ENCODE assay signal across 8 cellular contexts in genomic region chr17:67365762-67366192, GRCh38. TPM values are rescaled to one million over a fixed set of nuclear protein-coding genes. Genes with fewer than 3 reads are reported as not detected.
A peak's percentile ranks its signal among the peaks of the same experiment; 100 is the strongest.
DNase-seq lines count a peak whose midpoint lies in the region; ATAC-seq, FAIRE-seq and TF ChIP-seq lines count a peak whose summit lies in the region.

No MANE protein-coding gene starts in this region.

- DNase-seq in NB4 (ENCODE audit: low read depth) (peak; percentile 62), K562 (ENCODE audit: extremely low read depth in 1 of 4, low spot score in 3 of 4) (peak in 1 of 4 experiments; percentile 26), substantia nigra (lab: John Stamatoyannopoulos, UW) (no peak), iPS-NIHi7 (ENCODE audit: extremely low spot score) (no peak), putamen (ENCODE audit: low spot score) (no peak)

- H3K4me2 ChIP-seq in BLaER1 = peak overlapping the region; percentile 88
- H3K4me2 ChIP-seq in K562 (ENCODE audit: insufficient read depth, low read length) = peak overlapping the region; percentile 99

- H3K27ac ChIP-seq in BLaER1 = peak overlapping the region; percentile 96
- H3K27ac ChIP-seq in K562 (ENCODE audit: extremely low read depth, low read depth, low read length) = peak overlapping the region; percentile 94
- H3K27ac ChIP-seq in layer of hippocampus (ENCODE audit: low read depth, low read length) = peak overlapping the region; percentile 84
- peak overlapping the region; percentile 83 for H3K27ac ChIP-seq in substantia nigra (ENCODE audit: low read depth, low read length, poor library complexity, severe bottlenecking)

- POLR2A ChIA-PET in K562 (lab: Yijun Ruan, JAX) = interaction anchor here (1.0 to 2.2 kb wide), 6 partner anchors 9 to 187 kb away, joined by 3 to 15 read pairs (median 4); no protein-coding TSS in a partner anchor

- H3K27me3 ChIP-seq in BLaER1 = no peaks in the 10 kb centered on the region
- H3K27me3 ChIP-seq in K562 (ENCODE audit: control insufficient read depth in 2 of 2, insufficient read depth in 2 of 2, low read length in 2 of 2) = no peaks in the 10 kb centered on the region
- H3K27me3 ChIP-seq in layer of hippocampus (ENCODE audit: control insufficient read depth, insufficient read depth, low read length) = no peaks in the 10 kb centered on the region

- FAIRE-seq in K562 (lab: Jason Lieb, UNC) = peak; percentile 74

- TF ChIP-seq CTCF in NB4 (IDR thresholded peaks at IDR 0.05; ENCODE audit: low read depth, low read length) (no peak), K562 (IDR thresholded peaks at IDR 0.05 in 2 of 3, conservative IDR thresholded peaks at IDR 0.05 in 1 of 3; ENCODE audit: insufficient read depth in 2 of 3, low read depth in 1 of 3, low read length in 3 of 3) (no peak)

- intact Hi-C loops in K562 (cut with micrococcal nuclease) = no loop called here

- TF ChIP-seq RAD21 in K562 (CRISPR knock-in tag; conservative IDR thresholded peaks at IDR 0.05 in 1 of 2, IDR thresholded peaks at IDR 0.05 in 1 of 2) = no peak

- TF ChIP-seq POLR2A in NB4 (IDR thresholded peaks at IDR 0.05; ENCODE audit: extremely low read depth, insufficient read length) (no peak), K562 (conservative IDR thresholded peaks at IDR 0.05) (no peak)

- peaks cover 57% of the 10 kb centered on the region for H3K79me2 ChIP-seq in K562 (ENCODE audit: control insufficient read depth, insufficient read depth, low read length)

- no peak for TF ChIP-seq EP300 in K562 (IDR thresholded peaks at IDR 0.05; ENCODE audit: low read length)

- H3K9me1 ChIP-seq in K562 (ENCODE audit: control insufficient read depth, insufficient read depth, low read length) = no peaks in the 10 kb centered on the region

- CTCF ChIA-PET in K562 (lab: Yijun Ruan, JAX; ENCODE audit: low intra/inter-chr PET ratio) = no interaction called here

- H4K20me1 ChIP-seq in BLaER1 (peaks cover 52% of the 10 kb centered on the region), K562 (replicated peaks; ENCODE audit: control insufficient read depth, insufficient read depth, low read length) (peaks cover 36% of the 10 kb centered on the region)

- H3K4me3 ChIP-seq in BLaER1 = peak overlapping the region; percentile 90
- H3K4me3 ChIP-seq in NB4 (ENCODE audit: low read depth, low read length) = peak overlapping the region; percentile 99
- H3K4me3 ChIP-seq in K562 = peak overlapping the region; percentile 92

- H3K9ac ChIP-seq in BLaER1 = peak overlapping the region; percentile 96
- H3K9ac ChIP-seq in K562 (ENCODE audit: insufficient read depth in 1 of 2, low read depth in 2 of 2, low read length in 2 of 2) = peak overlapping the region; percentile 97 to 98

- BruUV-seq in K562 (replicated peaks; lab: Mats Ljungman, UMichigan) = no TSS peak

- H3K4me1 ChIP-seq in BLaER1 (peaks cover 63% of the 10 kb centered on the region), K562 (replicated peaks in 1 of 2; ENCODE audit: control insufficient read depth in 2 of 2, insufficient read depth in 2 of 2, low read length in 2 of 2) (peaks cover 14 to 19% of the 10 kb centered on the region in 2 experiments; a peak in 4 of 5 replicates)

- WGBS in K562 (ENCODE audit: insufficient coverage, low coverage, missing lambda C conversion rate) = under 1% methylated on average over 11 of the region's 11 CpGs

- H3K36me3 ChIP-seq in BLaER1 (peaks cover 26% of the 10 kb centered on the region), K562 (ENCODE audit: control insufficient read depth, insufficient read depth, low read length) (peaks cover 43% of the 10 kb centered on the region)

- ATAC-seq in GM19395 (IDR thresholded peaks at IDR 0.05; ENCODE audit: unreplicated experiment) = peak; percentile 24
- ATAC-seq in K562 = peak; percentile 77

- in situ Hi-C loops in K562 (cut with MboI) = no loop called here

- peak overlapping the region; percentile 92; the same call in 1 of the 2 replicates for H2AFZ ChIP-seq in K562 (ENCODE audit: low read depth, low read length)

- H3K9me3 ChIP-seq in BLaER1 = no peaks in the 10 kb centered on the region
- no peaks in the 10 kb centered on the region for H3K9me3 ChIP-seq in K562 (replicated peaks; ENCODE audit: control insufficient read depth, insufficient read depth, low read depth, low read length)

TF ChIP-seq in K562, 482 proteins besides CTCF, POLR2A, EP300 and RAD21 (continues in another document):
- TF ChIP-seq, protein P1, sequence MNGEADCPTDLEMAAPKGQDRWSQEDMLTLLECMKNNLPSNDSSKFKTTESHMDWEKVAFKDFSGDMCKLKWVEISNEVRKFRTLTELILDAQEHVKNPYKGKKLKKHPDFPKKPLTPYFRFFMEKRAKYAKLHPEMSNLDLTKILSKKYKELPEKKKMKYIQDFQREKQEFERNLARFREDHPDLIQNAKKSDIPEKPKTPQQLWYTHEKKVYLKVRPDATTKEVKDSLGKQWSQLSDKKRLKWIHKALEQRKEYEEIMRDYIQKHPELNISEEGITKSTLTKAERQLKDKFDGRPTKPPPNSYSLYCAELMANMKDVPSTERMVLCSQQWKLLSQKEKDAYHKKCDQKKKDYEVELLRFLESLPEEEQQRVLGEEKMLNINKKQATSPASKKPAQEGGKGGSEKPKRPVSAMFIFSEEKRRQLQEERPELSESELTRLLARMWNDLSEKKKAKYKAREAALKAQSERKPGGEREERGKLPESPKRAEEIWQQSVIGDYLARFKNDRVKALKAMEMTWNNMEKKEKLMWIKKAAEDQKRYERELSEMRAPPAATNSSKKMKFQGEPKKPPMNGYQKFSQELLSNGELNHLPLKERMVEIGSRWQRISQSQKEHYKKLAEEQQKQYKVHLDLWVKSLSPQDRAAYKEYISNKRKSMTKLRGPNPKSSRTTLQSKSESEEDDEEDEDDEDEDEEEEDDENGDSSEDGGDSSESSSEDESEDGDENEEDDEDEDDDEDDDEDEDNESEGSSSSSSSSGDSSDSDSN (IDR thresholded peaks at IDR 0.05; ENCODE audit: borderline replicate concordance in 1 of 2, low read depth in 2 of 2, low read length in 2 of 2) = peak in 1 of 2 experiments; percentile 49; a peak in 1 of 4 replicates
- TF ChIP-seq ZNF398 (CRISPR knock-in tag; IDR thresholded peaks at IDR 0.05) = no peak

RNA-seq across cellular contexts. Expression of gene PSMD12, which starts 0.6 kb away (rescaled TPM):
- total RNA-seq in K562 (2011; cell fraction: chromatin; rRNA removed; ENCODE audit: low replicate concordance) = 38.5 and 116 TPM in 2 replicates
- total RNA-seq in K562 (2011; cell fraction: nucleolus; rRNA removed) = 19.7 and 20.5 TPM in 2 replicates
- total RNA-seq in K562 (2011; cell fraction: nucleoplasm; rRNA removed) = 33.6 and 56.9 TPM in 2 replicates
- total RNA-seq in K562 (2014; rRNA removed) = 36.6 and 46.1 TPM in 2 replicates
- total RNA-seq in K562 (2014; rRNA removed; fragmentation: Illumina TruSeq; extraction: Trizol) = 60.9 and 84.1 TPM in 2 replicates
- total RNA-seq in K562 (2015; rRNA removed; fragmentation: Illumina TruSeq; extraction: Trizol) = 47.3 and 54.8 TPM in 2 replicates
- total RNA-seq in K562 (2021) = 90.0 and 103 TPM in 2 replicates
- 55.0 and 87.9 TPM in 2 replicates for polyA plus RNA-seq in K562 (2011; rRNA removed)
- 15.6 and 22.5 TPM in 2 replicates for polyA plus RNA-seq in K562 (2011; cell fraction: cytosol; rRNA removed)
- 15.6 and 20.4 TPM in 2 replicates for polyA plus RNA-seq in K562 (2011; cell fraction: nucleus; rRNA removed)
- polyA plus RNA-seq in K562 (2012) = 46.5 and 101 TPM in 2 replicates
- polyA plus RNA-seq in K562 (2014; fragmentation: Illumina TruSeq; extraction: Trizol) = 136 and 150 TPM in 2 replicates
- 10 to 100 TPM; 39.5 to 65.5 TPM for polyA plus RNA-seq in K562 (2014; fragmentation: Nextera tagmentation; extraction: Ambion mirVana)
- polyA plus RNA-seq in K562 (2014; rRNA removed) = 86.9 and 108 TPM in 2 replicates
- polyA minus RNA-seq in K562 (2011; rRNA and poly(A)+ RNA removed) = 75.8 and 76.9 TPM in 2 replicates
- polyA minus RNA-seq in K562 (2011; cell fraction: cytosol; rRNA and poly(A)+ RNA removed) = 27.1 and 32.6 TPM in 2 replicates
- polyA minus RNA-seq in K562 (2011; cell fraction: nucleus; rRNA and poly(A)+ RNA removed) = 15.3 and 26.3 TPM in 2 replicates

RNA-seq across cellular contexts. Expression of gene PITPNC1, which starts 11.3 kb away (rescaled TPM):
- 2.3 and 5.3 TPM in 2 replicates for total RNA-seq in K562 (2011; cell fraction: chromatin; rRNA removed; ENCODE audit: low replicate concordance)
- total RNA-seq in K562 (2011; cell fraction: nucleolus; rRNA removed) = 0.53 and 1.2 TPM in 2 replicates
- 1.8 TPM in 2 replicates for total RNA-seq in K562 (2011; cell fraction: nucleoplasm; rRNA removed)
- 0.37 and 0.82 TPM in 2 replicates for total RNA-seq in K562 (2014; rRNA removed)
- 0.70 and 0.80 TPM in 2 replicates for total RNA-seq in K562 (2014; rRNA removed; fragmentation: Illumina TruSeq; extraction: Trizol)
- 0.25 and 0.53 TPM in 2 replicates for total RNA-seq in K562 (2015; rRNA removed; fragmentation: Illumina TruSeq; extraction: Trizol)
- 0.85 and 1.1 TPM in 2 replicates for total RNA-seq in K562 (2021)
- polyA plus RNA-seq in K562 (2011; rRNA removed) = 0.65 and 0.76 TPM in 2 replicates
- 0.21 and 0.65 TPM in 2 replicates for polyA plus RNA-seq in K562 (2011; cell fraction: cytosol; rRNA removed)
- 0.30 and 0.56 TPM in 2 replicates for polyA plus RNA-seq in K562 (2011; cell fraction: nucleus; rRNA removed)
- polyA plus RNA-seq in K562 (2012) = 0.56 and 0.58 TPM in 2 replicates
- 0.83 and 1.0 TPM in 2 replicates for polyA plus RNA-seq in K562 (2014; fragmentation: Illumina TruSeq; extraction: Trizol)
- polyA plus RNA-seq in K562 (2014; fragmentation: Nextera tagmentation; extraction: Ambion mirVana) = under 1 TPM; 0.11 to 0.45 TPM
- 0.37 and 0.49 TPM in 2 replicates for polyA plus RNA-seq in K562 (2014; rRNA removed)
- polyA minus RNA-seq in K562 (2011; rRNA and poly(A)+ RNA removed) = 1.3 and 2.2 TPM in 2 replicates
- polyA minus RNA-seq in K562 (2011; cell fraction: cytosol; rRNA and poly(A)+ RNA removed) = 0.48 TPM in 1 of 2 replicates, not detected in the other
- polyA minus RNA-seq in K562 (2011; cell fraction: nucleus; rRNA and poly(A)+ RNA removed) = 0.56 and 0.67 TPM in 2 replicates
